Comparison of ENCODE assay signal across 8 cellular contexts in the genomic region with DNA sequence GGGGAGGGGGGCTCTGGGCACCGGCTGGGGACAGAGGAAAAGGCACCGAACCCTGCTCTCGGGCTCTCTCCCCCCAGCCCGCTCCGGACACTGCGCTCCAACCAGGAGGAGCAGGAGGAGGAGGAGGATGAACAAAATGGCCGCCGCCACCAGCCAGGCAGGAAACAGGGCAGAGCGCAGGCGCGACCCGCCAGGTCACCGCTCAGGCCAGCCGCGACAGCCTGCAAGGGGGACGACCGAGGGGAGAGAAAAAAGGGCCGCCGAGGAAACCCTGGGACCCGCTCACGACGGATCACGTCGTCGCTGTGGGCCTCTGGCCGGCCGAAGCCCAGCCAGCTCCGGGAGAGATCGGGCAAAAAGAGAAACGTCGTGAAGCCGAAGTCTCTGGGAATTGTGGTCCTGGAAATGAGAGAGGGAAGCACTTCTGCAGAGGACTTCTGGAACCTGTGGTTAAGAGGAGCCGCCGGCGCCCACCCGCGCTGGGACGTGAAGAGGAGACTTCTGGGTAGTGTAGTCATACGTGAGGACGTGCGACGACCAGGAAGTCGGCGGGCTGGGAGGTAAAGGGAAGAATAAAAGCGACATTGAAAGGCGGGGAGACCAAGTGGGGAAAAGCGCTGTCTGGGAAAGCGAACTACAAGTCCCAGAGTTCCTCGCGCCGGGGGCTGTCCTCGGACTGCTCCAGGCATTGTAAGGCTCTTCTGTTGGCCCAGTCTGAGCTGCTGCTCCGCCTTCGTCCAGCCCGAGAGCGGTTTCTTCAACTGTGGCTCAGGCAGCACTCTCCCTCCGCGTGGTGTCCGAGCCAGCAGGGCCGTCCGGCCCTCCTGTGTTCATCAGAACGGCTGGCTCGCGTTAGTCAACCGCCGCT.
DNase-seq lines count a peak whose midpoint lies in the region; ATAC-seq and FAIRE-seq lines count a peak whose summit lies in the region.

A gene with protein sequence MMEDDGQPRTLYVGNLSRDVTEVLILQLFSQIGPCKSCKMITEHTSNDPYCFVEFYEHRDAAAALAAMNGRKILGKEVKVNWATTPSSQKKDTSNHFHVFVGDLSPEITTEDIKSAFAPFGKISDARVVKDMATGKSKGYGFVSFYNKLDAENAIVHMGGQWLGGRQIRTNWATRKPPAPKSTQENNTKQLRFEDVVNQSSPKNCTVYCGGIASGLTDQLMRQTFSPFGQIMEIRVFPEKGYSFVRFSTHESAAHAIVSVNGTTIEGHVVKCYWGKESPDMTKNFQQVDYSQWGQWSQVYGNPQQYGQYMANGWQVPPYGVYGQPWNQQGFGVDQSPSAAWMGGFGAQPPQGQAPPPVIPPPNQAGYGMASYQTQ (minus strand): TSS at position 428 of the 868 bp plus-strand sequence. CDS start 499 bp downstream, outside the sequence.

- H3K27me3 Mint-ChIP-seq in effector memory CD8-positive, alpha-beta T cell = no peaks in the 10 kb centered on the region

- peak; percentile 91 for DNase-seq in COLO829 (ENCODE audit: low spot score)
- peak; percentile 86 for DNase-seq in HTR-8/SVneo (ENCODE audit: insufficient read length, low spot score)
- DNase-seq in NOMO-1 treated with dmso at 0.1 percent for 144 hours (lab: John Stamatoyannopoulos, UW; ENCODE audit: unreplicated experiment) = peak; percentile 99
- peak; percentile 76 to 84 (median 83) for DNase-seq in activated CD8-positive, alpha-beta memory T cell treated with anti-CD3 and anti-CD28 coated beads for 48 hours (ENCODE audit: low read depth in 2 of 3, low spot score in 2 of 3)
- DNase-seq in effector memory CD8-positive, alpha-beta T cell = peak; percentile 85 to 87 (median 87)
- peak; percentile 100 for DNase-seq in medulla oblongata (ENCODE audit: extremely low spot score)
- peak; percentile 85 for DNase-seq in stimulated activated CD8-positive, alpha-beta memory T cell treated with anti-CD3 and anti-CD28 coated beads, Interleukin-12 subunit alpha, Interleukin-12 subunit beta, amount 100 ng/mL, for 1 hour (ENCODE audit: low read depth)

- H3K4me3 Mint-ChIP-seq in effector memory CD8-positive, alpha-beta T cell = peak within 1 kb of the TSS; percentile 94 to 98

- ATAC-seq in GM21367 (IDR thresholded peaks at IDR 0.05; ENCODE audit: unreplicated experiment) = peak; percentile 85
- peak; percentile 83 for ATAC-seq in effector memory CD8-positive, alpha-beta T cell (replicated peaks)

- H3K27ac Mint-ChIP-seq in effector memory CD8-positive, alpha-beta T cell = peak within 1 kb of the TSS; percentile 95

- peaks cover 34% of the 10 kb centered on the region for H3K36me3 Mint-ChIP-seq in effector memory CD8-positive, alpha-beta T cell (ENCODE audit: insufficient read depth)

- peak; percentile 26 for FAIRE-seq in HTR-8/SVneo (lab: Jason Lieb, UNC)

- peaks cover 34 to 39% of the 10 kb centered on the region in 2 donors for H3K4me1 Mint-ChIP-seq in effector memory CD8-positive, alpha-beta T cell (ENCODE audit: low read depth in 2 of 2)

- H3K9me3 Mint-ChIP-seq in effector memory CD8-positive, alpha-beta T cell = no peaks in the 10 kb centered on the region

Comparison
In these comparisons a context has a peak if more than half of its experiments do, and no peak if none do; other contexts are left out.
1. Peak in every context shown above with its lines: DNase-seq and ATAC-seq.